In the genomic region with DNA sequence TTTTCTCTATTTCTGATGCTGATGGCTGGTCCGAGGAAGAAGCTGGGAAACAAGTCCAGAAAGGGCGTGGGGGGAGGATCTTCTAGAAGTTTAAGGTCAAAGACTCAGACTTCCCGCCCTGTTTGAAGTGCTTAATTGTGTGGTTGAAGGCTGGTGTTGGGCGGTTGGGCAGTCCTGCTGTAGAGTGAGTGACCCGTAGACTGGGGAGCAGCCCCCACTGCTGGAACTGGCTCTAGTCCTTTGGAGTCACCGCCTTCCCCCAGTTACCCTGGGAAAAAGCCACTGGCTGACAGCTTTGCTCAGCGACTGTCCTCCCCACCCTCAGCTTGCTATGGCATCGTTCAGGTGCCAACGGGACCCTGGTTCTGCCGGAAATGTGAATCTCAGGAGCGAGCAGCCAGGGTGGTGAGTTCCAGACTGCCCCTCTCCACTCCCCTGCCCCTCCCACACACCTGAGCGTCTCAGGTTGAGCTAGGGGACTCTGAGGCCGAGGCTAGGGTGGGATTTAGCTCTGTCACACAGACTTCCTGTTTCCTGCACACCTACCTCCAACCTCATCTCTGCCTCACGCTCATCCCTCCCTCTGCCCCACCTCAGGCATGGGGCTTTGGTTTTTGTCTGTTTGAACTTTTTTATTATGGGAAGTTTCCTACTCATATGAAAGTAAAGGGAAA, we compare ENCODE assay signal across 8 cellular contexts. TPM values are rescaled to one million over a fixed set of nuclear protein-coding genes. Genes with fewer than 3 reads are reported as not detected.
DNase-seq lines count a peak whose midpoint lies in the region; ATAC-seq and TF ChIP-seq lines count a peak whose summit lies in the region.

No MANE protein-coding gene starts in this region.

- intact Hi-C loops in upper lobe of right lung (cut with DNase I), result no loop called here

- H3K27ac ChIP-seq in RWPE2 (ENCODE audit: poor library complexity, severe bottlenecking) (peak overlapping the region; percentile 78), cingulate gyrus (ENCODE audit: low read depth, low read length) (peak overlapping the region; percentile 75), muscle layer of duodenum (ENCODE audit: low read length) (peak overlapping the region; percentile 72), upper lobe of right lung (peak overlapping the region; percentile 80)

- peak overlapping the region; percentile 89 for H3K4me3 ChIP-seq in GM12864 (ENCODE audit: low read depth, low read length)
- H3K4me3 ChIP-seq in RWPE2 (ENCODE audit: severe bottlenecking), result peak overlapping the region; percentile 54
- peak overlapping the region; percentile 75 to 87 for H3K4me3 ChIP-seq in muscle layer of duodenum (ENCODE audit: low read depth in 1 of 2, low read length in 2 of 2)
- peak overlapping the region; percentile 72 for H3K4me3 ChIP-seq in upper lobe of right lung

- H3K4me1 ChIP-seq in RWPE2 (ENCODE audit: insufficient read depth, poor library complexity, severe bottlenecking) (no peaks in the 10 kb centered on the region), muscle layer of duodenum (ENCODE audit: control insufficient read depth in 1 of 2, insufficient read depth in 2 of 2, low read length in 2 of 2) (peaks cover 4 to 21% of the 10 kb centered on the region in 2 donors), upper lobe of right lung (peaks cover 20% of the 10 kb centered on the region)

- H3K27me3 ChIP-seq in RWPE2 (ENCODE audit: insufficient read depth, poor library complexity, severe bottlenecking), result no peaks in the 10 kb centered on the region
- no peaks in the 10 kb centered on the region for H3K27me3 ChIP-seq in muscle layer of duodenum (ENCODE audit: low read depth, low read length)
- no peaks in the 10 kb centered on the region for H3K27me3 ChIP-seq in upper lobe of right lung

- DNase-seq in GM12864 (ENCODE audit: low read depth), result no peak
- DNase-seq in RWPE2 (ENCODE audit: low spot score), result no peak
- no peak for DNase-seq in upper lobe of right lung
- no peak for DNase-seq in NCI-H524 treated with DMSO at 0.1 percent for 48 hours (lab: John Stamatoyannopoulos, UW)
- DNase-seq in DMS153 treated with DMSO at 0.1 percent for 48 hours (lab: John Stamatoyannopoulos, UW; ENCODE audit: unreplicated experiment), result no peak

- H3K9me3 ChIP-seq in RWPE2 (ENCODE audit: severe bottlenecking) (no peaks in the 10 kb centered on the region), muscle layer of duodenum (ENCODE audit: control insufficient read depth in 1 of 2, low read length in 2 of 2) (no peaks in the 10 kb centered on the region), upper lobe of right lung (no peaks in the 10 kb centered on the region)

- H3K36me3 ChIP-seq in RWPE2 (ENCODE audit: low read depth), result peaks cover 23% of the 10 kb centered on the region
- peaks cover 22 to 36% of the 10 kb centered on the region in 2 donors for H3K36me3 ChIP-seq in muscle layer of duodenum (ENCODE audit: control insufficient read depth in 1 of 2, insufficient read depth in 2 of 2, low read length in 2 of 2)
- H3K36me3 ChIP-seq in upper lobe of right lung, result peaks cover 22% of the 10 kb centered on the region

- TF ChIP-seq CTCF in GM12864 (IDR thresholded peaks at IDR 0.05; ENCODE audit: low read depth, low read length, missing control alignments), result no peak
- TF ChIP-seq CTCF in RWPE2 (IDR thresholded peaks at IDR 0.05; ENCODE audit: poor library complexity, severe bottlenecking), result no peak
- TF ChIP-seq CTCF in upper lobe of right lung (IDR thresholded peaks at IDR 0.05), result no peak

- no peak for ATAC-seq in RWPE2 (ENCODE audit: low read depth)
- ATAC-seq in upper lobe of right lung, result no peak
- no peak for ATAC-seq in HG03108 (IDR thresholded peaks at IDR 0.05; ENCODE audit: unreplicated experiment)

RNA-seq across cellular contexts. Expression of a gene that starts 1.7 kb away (rescaled TPM):
- 133 TPM for total RNA-seq in upper lobe of right lung

RNA-seq across cellular contexts. Expression of a gene that starts 23.4 kb away (rescaled TPM):
- 29.7 TPM for total RNA-seq in upper lobe of right lung

RNA-seq across cellular contexts. Expression of a gene that starts 32.0 kb away (rescaled TPM):
- total RNA-seq in upper lobe of right lung, result 2.1 TPM

RNA-seq across cellular contexts. Expression of a gene that starts 41.4 kb away (rescaled TPM):
- total RNA-seq in upper lobe of right lung, result 59.1 TPM

RNA-seq across cellular contexts. Expression of a gene that starts 45.8 kb away (rescaled TPM):
- total RNA-seq in upper lobe of right lung, result 127 TPM
